ENCODE assay signal across 20 cellular contexts in genomic region chr5:173778152-173778782, GRCh38.
DNase-seq lines count a peak whose midpoint lies in the region; ATAC-seq and FAIRE-seq lines count a peak whose summit lies in the region.
"Had no signal": no experiment of that assay in that cellular context is flagged by ENCODE, and none has a peak within 500 bp of the region (broad histone marks: within the 10 kb centered on the region; RNA-seq: fewer than 3 reads in every experiment).

No MANE protein-coding gene starts in this region.

- no peaks in the 10 kb centered on the region for H3K9me3 Mint-ChIP-seq in dendritic cell treated with granulocyte-macrophage colony-stimulating factor and Interleukin-4, amounts not matched to agents 40 ng/mL and 50 ng/mL, for 4 days
- H3K9me3 Mint-ChIP-seq: activated naive CD8-positive, alpha-beta T cell treated with anti-CD3 and anti-CD28 coated beads, Interleukin-2, amount 50 U/mL, for 24 hours had no signal

- no peaks in the 10 kb centered on the region for H3K27me3 ChIP-seq in small intestine (ENCODE audit: control insufficient read depth in 2 of 2, insufficient read depth in 2 of 2, low read length in 2 of 2)
- H3K27me3 ChIP-seq: ovary, transverse colon had no signal

- intact Hi-C loops in dendritic cell treated with granulocyte-macrophage colony-stimulating factor and Interleukin-4, amounts not matched to agents 40 ng/mL and 50 ng/mL, for 4 days (cut with micrococcal nuclease), result no loop called here

- ATAC-seq in GM18511 (IDR thresholded peaks at IDR 0.05; ENCODE audit: unreplicated experiment), result no peak
- ATAC-seq: activated naive CD8-positive, alpha-beta T cell treated with anti-CD3 and anti-CD28 coated beads, Interleukin-2, amount 50 U/mL, for 24 hours had no signal

- no peaks in the 10 kb centered on the region for H3K9me3 ChIP-seq in small intestine (ENCODE audit: control insufficient read depth, low read depth)
- H3K9me3 ChIP-seq: ovary, transverse colon had no signal

- WGBS in small intestine, 3 donors, result 50 to 57% (median 56%) methylated on average over 6 of the region's 6 CpGs

- DNase-seq in GDM1 (lab: John Stamatoyannopoulos, UW) (peak; percentile 4), NOMO-1 treated with dmso at 0.1 percent for 144 hours (lab: John Stamatoyannopoulos, UW; ENCODE audit: unreplicated experiment) (peak; percentile 23), small intestine (no peak), SW480 (ENCODE audit: low spot score) (no peak)
- DNase-seq in activated effector memory CD4-positive, alpha-beta T cell treated with Interleukin-2 at 50 U/mL for 16 hours, result no peak
- no peak for DNase-seq in stimulated activated naive CD4-positive, alpha-beta T cell (lab: John Stamatoyannopoulos, UW)
- DNase-seq: activated CD4-positive, alpha-beta T cell treated with anti-CD3 and anti-CD28 coated beads, Interleukin-2, amount 50 U/mL, for 4 hours; activated naive CD8-positive, alpha-beta T cell treated with anti-CD3 and anti-CD28 coated beads, Interleukin-2, amount 50 U/mL, for 24 hours; activated T-cell treated with anti-CD3 and anti-CD28 coated beads, Interleukin-2, amount 50 U/mL, for 48 hours; DND-41; effector memory CD4-positive, alpha-beta T cell; NCI-H1436; NCI-H446; ovary; transverse colon had no signal

- H3K36me3 Mint-ChIP-seq in dendritic cell treated with granulocyte-macrophage colony-stimulating factor and Interleukin-4, amounts not matched to agents 40 ng/mL and 50 ng/mL, for 4 days (ENCODE audit: low read depth), result no peaks in the 10 kb centered on the region
- H3K36me3 Mint-ChIP-seq: CD4-positive, CD25-positive, alpha-beta regulatory T cell had no signal

- peaks cover 4 to 6% of the 10 kb centered on the region in 2 donors for H3K4me1 ChIP-seq in small intestine (ENCODE audit: control insufficient read depth in 2 of 2, insufficient read depth in 1 of 2, low read depth in 1 of 2, low read length in 1 of 2)

- H3K4me3 ChIP-seq in small intestine (ENCODE audit: low read depth in 1 of 2, low read length in 2 of 2), result no peak overlapping the region
- H3K4me3 ChIP-seq: ovary, SK-N-MC, smooth muscle cell, transverse colon had no signal

- peak overlapping the region; percentile 96 for H3K27ac Mint-ChIP-seq in dendritic cell treated with granulocyte-macrophage colony-stimulating factor and Interleukin-4, amounts not matched to agents 40 ng/mL and 50 ng/mL, for 4 days
- H3K27ac Mint-ChIP-seq: activated naive CD8-positive, alpha-beta T cell treated with anti-CD3 and anti-CD28 coated beads, Interleukin-2, amount 50 U/mL, for 24 hours had no signal

- H3K36me3 ChIP-seq in small intestine (ENCODE audit: control insufficient read depth in 2 of 2, insufficient read depth in 2 of 2, low read length in 2 of 2), result no peaks in the 10 kb centered on the region
- H3K36me3 ChIP-seq: ovary, transverse colon had no signal

- H3K27ac ChIP-seq in small intestine (ENCODE audit: low read depth in 1 of 2, low read length in 1 of 2), result peak overlapping the region; percentile 22 to 45
- H3K27ac ChIP-seq: ovary, SK-N-MC had no signal

- H3K4me3 Mint-ChIP-seq in dendritic cell treated with granulocyte-macrophage colony-stimulating factor and Interleukin-4, amounts not matched to agents 40 ng/mL and 50 ng/mL, for 4 days, result no peak overlapping the region
- H3K4me3 Mint-ChIP-seq: activated naive CD8-positive, alpha-beta T cell treated with anti-CD3 and anti-CD28 coated beads, Interleukin-2, amount 50 U/mL, for 24 hours; CD4-positive, CD25-positive, alpha-beta regulatory T cell had no signal

- no peaks in the 10 kb centered on the region for H3K27me3 Mint-ChIP-seq in dendritic cell treated with granulocyte-macrophage colony-stimulating factor and Interleukin-4, amounts not matched to agents 40 ng/mL and 50 ng/mL, for 4 days
- H3K27me3 Mint-ChIP-seq: CD4-positive, CD25-positive, alpha-beta regulatory T cell had no signal

- H3K4me1 Mint-ChIP-seq in dendritic cell treated with granulocyte-macrophage colony-stimulating factor and Interleukin-4, amounts not matched to agents 40 ng/mL and 50 ng/mL, for 4 days (ENCODE audit: low read depth), result peaks cover 75% of the 10 kb centered on the region

- FAIRE-seq in small intestine (lab: Jason Lieb, UNC), result no peak

Comparison
In these comparisons a context has a peak if more than half of its experiments do, and no peak if none do; other contexts are left out.
1. DNase-seq: peak in GDM1 (single experiment) and NOMO-1 treated with dmso at 0.1 percent for 144 hours (single experiment); none in small intestine (single experiment), activated effector memory CD4-positive, alpha-beta T cell treated with Interleukin-2 at 50 U/mL for 16 hours (single experiment), stimulated activated naive CD4-positive, alpha-beta T cell (0 of 6) and SW480 (single experiment).